Comparison of ENCODE assay signal across 26 cellular contexts in genomic region chr12:12585115-12585862, GRCh38. TPM values are rescaled to one million over a fixed set of nuclear protein-coding genes. Genes with fewer than 3 reads are reported as not detected.
DNase-seq lines count a peak whose midpoint lies in the region; ATAC-seq, FAIRE-seq and TF ChIP-seq lines count a peak whose summit lies in the region.
"Had no signal": no experiment of that assay in that cellular context is flagged by ENCODE, and none has a peak within 500 bp of the region (broad histone marks: within the 10 kb centered on the region; RNA-seq: fewer than 3 reads in every experiment).

No MANE protein-coding gene starts in this region.

- intact Hi-C loops in GM12878 (cut with micrococcal nuclease; ENCODE audit: unreplicated experiment), result no loop called here

- no peaks in the 10 kb centered on the region for H3K9me2 ChIP-seq in Karpas-422 (replicated peaks; ENCODE audit: insufficient read depth, low read length)

- POLR2A ChIA-PET in GM12878 (lab: Charles Lee), result interaction anchor here (0.6 to 2.7 kb wide), 7 partner anchors 21 to 229 kb away, joined by 4 to 12 read pairs (median 4); partner anchors contain the start of gene BORCS5

- no peak for TF ChIP-seq POLR2A in GM12878 (IDR thresholded peaks at IDR 0.05; ENCODE audit: low read depth, low read length)

- no peak for TF ChIP-seq CTCF in GM12878 (IDR thresholded peaks at IDR 0.05 in 2 of 3, conservative IDR thresholded peaks at IDR 0.05 in 1 of 3; ENCODE audit: control insufficient read depth in 2 of 3, extremely low read depth in 1 of 3, insufficient read depth in 1 of 3, low read depth in 3 of 3, low read length in 3 of 3)
- no peak for TF ChIP-seq CTCF in neutrophil (IDR thresholded peaks at IDR 0.05)
- no peak for TF ChIP-seq CTCF in HFFc6 (IDR thresholded peaks at IDR 0.05)

- H3K4me2 ChIP-seq in GM12878 (ENCODE audit: control insufficient read depth, insufficient read depth), result no peak overlapping the region
- no peak overlapping the region for H3K4me2 ChIP-seq in Karpas-422 (ENCODE audit: low read depth, low read length, poor library complexity, severe bottlenecking)
- H3K4me2 ChIP-seq: KMS-11 had no signal

- H3K79me2 ChIP-seq in GM12878 (ENCODE audit: control insufficient read depth, insufficient read depth, low read length), result no peaks in the 10 kb centered on the region
- no peaks in the 10 kb centered on the region for H3K79me2 ChIP-seq in Karpas-422 (ENCODE audit: low read length)

- TF ChIP-seq RAD21 in Ishikawa (IDR thresholded peaks at IDR 0.05; ENCODE audit: low read depth), result no peak
- TF ChIP-seq RAD21 in GM12878 (IDR thresholded peaks at IDR 0.05; ENCODE audit: insufficient read depth, low read depth, low read length), result no peak

- no peak overlapping the region for H3K4me3 Mint-ChIP-seq in HFFc6
- no peak overlapping the region for H3K4me3 Mint-ChIP-seq in activated naive CD4-positive, alpha-beta T cell treated with anti-CD3 and anti-CD28 coated beads, Interleukin-2, amount 10 ng/mL, durations not matched to agents 7 days and 5 days
- H3K4me3 Mint-ChIP-seq: CD4-positive, alpha-beta T cell; effector memory CD8-positive, alpha-beta T cell; T-helper 2 cell treated with Interferon-gamma antibody and Interleukin-4, amounts not matched to agents 5 μg/mL and 100 μg/mL, for 36 hours had no signal

- peaks cover 9% of the 10 kb centered on the region for H3K4me1 Mint-ChIP-seq in HFFc6 (ENCODE audit: low read depth)
- H3K4me1 Mint-ChIP-seq in activated naive CD4-positive, alpha-beta T cell treated with anti-CD3 and anti-CD28 coated beads, Interleukin-2, amount 10 ng/mL, durations not matched to agents 7 days and 5 days, result peaks cover 15% of the 10 kb centered on the region

- CTCF ChIA-PET in GM12878 (lab: Yijun Ruan, JAX), result interaction anchor here (0.6 to 0.9 kb wide), 3 partner anchors 21 to 71 kb away, joined by 3 to 4 read pairs (median 3); no protein-coding TSS in a partner anchor
- CTCF ChIA-PET in activated naive CD4-positive, alpha-beta T cell treated with anti-CD3 and anti-CD28 coated beads, Interleukin-2, amount 10 ng/mL, durations not matched to agents 7 days and 5 days (lab: Charles Lee), result no interaction called here

- H4K20me1 ChIP-seq in GM12878 (ENCODE audit: control insufficient read depth, insufficient read depth) (no peaks in the 10 kb centered on the region), Karpas-422 (ENCODE audit: insufficient read depth, low read depth, low read length) (no peaks in the 10 kb centered on the region)

- SMC1A ChIA-PET in GM12878 (lab: Charles Lee; ENCODE audit: uncharacterized antibody, unreplicated experiment), result interaction anchor here (0.6 to 6.0 kb wide), 9 partner anchors 9 to 111 kb away, joined by 3 to 46 read pairs (median 5); no protein-coding TSS in a partner anchor

- DNase-seq in GM12878 (ENCODE audit: low read depth, low spot score) (no peak), fibroblast of peridontal ligament (ENCODE audit: extremely low read depth) (peak; percentile 4), Karpas-422 (no peak), HFFc6 (no peak)
- DNase-seq in activated naive CD4-positive, alpha-beta T cell treated with anti-CD3 and anti-CD28 coated beads, Interleukin-2, amount 10 ng/mL, durations not matched to agents 7 days and 5 days, result no peak
- DNase-seq: CD4-positive, alpha-beta T cell; central memory CD4-positive, alpha-beta T cell; DMS53; effector memory CD8-positive, alpha-beta T cell; foreskin melanocyte; H7; left colon; NCI-H1092 treated with DMSO at 0.1 percent for 48 hours; NCI-H2081; NCI-H524 treated with DMSO at 0.1 percent for 48 hours; nucleus accumbens; right cardiac atrium; stimulated activated CD4-positive, alpha-beta T cell treated with anti-CD3 and anti-CD28 coated beads, Interleukin-2, amount 100 ng/mL, for 24 hours had no signal

- no peak overlapping the region; the same call in 1 of the 2 replicates for H3K27ac ChIP-seq in GM12878 (ENCODE audit: control insufficient read depth, insufficient read depth)
- peak overlapping the region; percentile 30 for H3K27ac ChIP-seq in neutrophil
- H3K27ac ChIP-seq in Karpas-422 (ENCODE audit: low read length), result no peak overlapping the region
- H3K27ac ChIP-seq: KMS-11, SJSA1 had no signal

- H3K9ac ChIP-seq in GM12878 (ENCODE audit: control insufficient read depth, insufficient read depth, low read length) (no peak overlapping the region), Karpas-422 (ENCODE audit: low read length) (no peak overlapping the region)
- H3K9ac ChIP-seq: KMS-11 had no signal

- no peak overlapping the region for H3K4me3 ChIP-seq in GM12878
- H3K4me3 ChIP-seq in neutrophil (ENCODE audit: low read depth in 1 of 2, low read length in 1 of 2), result no peak overlapping the region
- no peak overlapping the region for H3K4me3 ChIP-seq in Karpas-422 (ENCODE audit: low read length)
- H3K4me3 ChIP-seq: SJSA1 had no signal

- in situ Hi-C loops in GM12878 (cut with MboI), result loop anchor here (25.0 kb wide), 1 partner anchor 1023 kb away; no protein-coding TSS in a partner anchor

- H2AFZ ChIP-seq in GM12878 (ENCODE audit: control insufficient read depth, low read depth, low read length) (no peak overlapping the region), Karpas-422 (ENCODE audit: low read length) (no peak overlapping the region)

- H3K36me3 Mint-ChIP-seq in HFFc6 (ENCODE audit: low read depth), result no peaks in the 10 kb centered on the region
- H3K36me3 Mint-ChIP-seq in activated naive CD4-positive, alpha-beta T cell treated with anti-CD3 and anti-CD28 coated beads, Interleukin-2, amount 10 ng/mL, durations not matched to agents 7 days and 5 days, result no peaks in the 10 kb centered on the region

- H3K9me3 ChIP-seq in GM12878 (replicated peaks; ENCODE audit: control insufficient read depth, insufficient read depth, low read length) (no peaks in the 10 kb centered on the region; the same call in 2 of the 3 replicates), neutrophil (no peaks in the 10 kb centered on the region), Karpas-422 (ENCODE audit: low read length) (no peaks in the 10 kb centered on the region)
- H3K9me3 ChIP-seq: SJSA1 had no signal

- 72% methylated on average over 2 of the region's 2 CpGs for WGBS in GM12878 (ENCODE audit: insufficient coverage, insufficient replicate concordance, low lambda C conversion rate, missing lambda C conversion rate)

- RAD21 ChIA-PET in GM12878 (lab: Charles Lee; ENCODE audit: unreplicated experiment), result interaction anchor here (0.7 to 8.7 kb wide), 6 partner anchors 22 to 151 kb away, joined by 3 to 76 read pairs (median 4); no protein-coding TSS in a partner anchor

- no peaks in the 10 kb centered on the region for H3K9me3 Mint-ChIP-seq in HFFc6
- H3K9me3 Mint-ChIP-seq in activated naive CD4-positive, alpha-beta T cell treated with anti-CD3 and anti-CD28 coated beads, Interleukin-2, amount 10 ng/mL, durations not matched to agents 7 days and 5 days, result peaks cover 2% of the 10 kb centered on the region
- H3K9me3 Mint-ChIP-seq: CD4-positive, alpha-beta T cell; effector memory CD8-positive, alpha-beta T cell; T-helper 2 cell treated with Interferon-gamma antibody and Interleukin-4, amounts not matched to agents 5 μg/mL and 100 μg/mL, for 36 hours had no signal

- H3K27me3 Mint-ChIP-seq in HFFc6 (ENCODE audit: insufficient read depth), result peaks cover 9% of the 10 kb centered on the region
- H3K27me3 Mint-ChIP-seq in activated naive CD4-positive, alpha-beta T cell treated with anti-CD3 and anti-CD28 coated beads, Interleukin-2, amount 10 ng/mL, durations not matched to agents 7 days and 5 days, result peaks cover 12% of the 10 kb centered on the region
- H3K27me3 Mint-ChIP-seq: CD4-positive, alpha-beta T cell had no signal

- H3K36me3 ChIP-seq in GM12878 (ENCODE audit: control insufficient read depth in 2 of 2, insufficient read depth in 2 of 2, low read length in 1 of 2), result no peaks in the 10 kb centered on the region
- H3K36me3 ChIP-seq in neutrophil, result no peaks in the 10 kb centered on the region
- H3K36me3 ChIP-seq in Karpas-422 (ENCODE audit: insufficient read depth, low read length), result no peaks in the 10 kb centered on the region
- H3K36me3 ChIP-seq: SJSA1 had no signal

- no TSS peak for BruUV-seq in GM12878 (replicated peaks; lab: Mats Ljungman, UMichigan)

- H3K27me3 ChIP-seq in GM12878 (replicated peaks in 1 of 2; ENCODE audit: control insufficient read depth in 2 of 2, insufficient read depth in 2 of 2, low read length in 1 of 2), result no peaks in the 10 kb centered on the region
- H3K27me3 ChIP-seq in neutrophil, result no peaks in the 10 kb centered on the region
- no peaks in the 10 kb centered on the region for H3K27me3 ChIP-seq in Karpas-422 (ENCODE audit: low read length)
- H3K27me3 ChIP-seq: SJSA1 had no signal

- TF ChIP-seq EP300 in Ishikawa (IDR thresholded peaks at IDR 0.05; ENCODE audit: borderline replicate concordance), result no peak
- TF ChIP-seq EP300 in GM12878 (IDR thresholded peaks at IDR 0.05; ENCODE audit: borderline replicate concordance in 1 of 2, control insufficient read depth in 1 of 2, low read depth in 2 of 2, low read length in 2 of 2), result no peak

- H3K4me1 ChIP-seq in GM12878 (ENCODE audit: control insufficient read depth, insufficient read depth, low read length), result peaks cover 44% of the 10 kb centered on the region
- peaks cover 45 to 50% of the 10 kb centered on the region in 2 experiments for H3K4me1 ChIP-seq in neutrophil (ENCODE audit: control insufficient read depth in 1 of 2, insufficient read depth in 1 of 2, low read depth in 1 of 2, low read length in 1 of 2)
- peaks cover 3% of the 10 kb centered on the region; the same call in 1 of the 2 replicates for H3K4me1 ChIP-seq in Karpas-422 (ENCODE audit: low read length)
- H3K4me1 ChIP-seq: SJSA1 had no signal

- no peak overlapping the region for H3K27ac Mint-ChIP-seq in HFFc6
- no peak overlapping the region for H3K27ac Mint-ChIP-seq in activated naive CD4-positive, alpha-beta T cell treated with anti-CD3 and anti-CD28 coated beads, Interleukin-2, amount 10 ng/mL, durations not matched to agents 7 days and 5 days
- H3K27ac Mint-ChIP-seq: CD4-positive, alpha-beta T cell; effector memory CD8-positive, alpha-beta T cell; T-helper 2 cell treated with Interferon-gamma antibody and Interleukin-4, amounts not matched to agents 5 μg/mL and 100 μg/mL, for 36 hours had no signal

- ATAC-seq in GM12878 (no peak), HG02973 (IDR thresholded peaks at IDR 0.05; ENCODE audit: unreplicated experiment) (no peak)
- ATAC-seq: activated CD4-positive, CD25-positive, alpha-beta regulatory T cell treated with anti-CD3 and anti-CD28 coated beads, Interleukin-2, amount 50 U/mL, for 24 hours; effector memory CD8-positive, alpha-beta T cell; left colon had no signal

- FAIRE-seq in GM12878 (lab: Jason Lieb, UNC), result no peak
- FAIRE-seq: urothelium cell line had no signal

RNA-seq across cellular contexts. Expression of gene DUSP16, which starts 22.6 kb away (rescaled TPM):
- total RNA-seq in GM12878 (2013; cell fraction: nucleolus; rRNA removed), result 142 and 202 TPM in 2 replicates
- total RNA-seq in GM12878 (2014; rRNA removed), result 25.1 and 27.3 TPM in 2 replicates
- total RNA-seq in GM12878 (2014; rRNA removed; fragmentation: Illumina TruSeq; extraction: Trizol), result 33.0 and 33.9 TPM in 2 replicates
- 41.6 and 44.2 TPM in 2 replicates for total RNA-seq in GM12878 (2021)
- 17.2 TPM for polyA plus RNA-seq in GM12878 (2011; ENCODE audit: low read depth)
- 75.3 and 85.8 TPM in 2 replicates for polyA plus RNA-seq in GM12878 (2011; rRNA removed)
- 42.0 and 85.2 TPM in 2 replicates for polyA plus RNA-seq in GM12878 (2011; cell fraction: cytosol; rRNA removed)
- polyA plus RNA-seq in GM12878 (2011; cell fraction: nucleus; rRNA removed), result 28.8 and 32.3 TPM in 2 replicates
- polyA plus RNA-seq in GM12878 (2012), result 21.7 and 33.5 TPM in 2 replicates
- 36.0 and 39.4 TPM in 2 replicates for polyA plus RNA-seq in GM12878 (2014; fragmentation: Illumina TruSeq; extraction: Trizol)
- 1 to 10 TPM; 3.9 to 5.0 TPM for polyA plus RNA-seq in GM12878 (2014; fragmentation: Nextera tagmentation; extraction: Ambion mirVana)
- 24.4 and 28.5 TPM in 2 replicates for polyA plus RNA-seq in GM12878 (2014; rRNA removed)
- 1 to 10 TPM; 8.5 to 9.7 TPM for polyA plus RNA-seq in GM12878 (2016; fragmentation: Nextera tagmentation; extraction: Ambion mirVana)
- 89.2 and 103 TPM in 2 replicates for polyA minus RNA-seq in GM12878 (2011; rRNA and poly(A)+ RNA removed)
- polyA minus RNA-seq in GM12878 (2011; cell fraction: cytosol; rRNA and poly(A)+ RNA removed), result 32.7 and 33.5 TPM in 2 replicates
- 24.2 and 25.1 TPM in 2 replicates for polyA minus RNA-seq in GM12878 (2011; cell fraction: nucleus; rRNA and poly(A)+ RNA removed)
- total RNA-seq in Karpas-422 (2014; rRNA removed; shearing (Covaris generic); ENCODE audit: low replicate concordance), result 0.25 and 1.8 TPM in 2 replicates
- total RNA-seq in HFFc6 (2021; fragmentation: NEBNext Ultra II Directional; extraction: Animal tissue kit (Norgen Biotek cat#: 25700)), result 1 to 10 TPM; 5.9 to 8.9 (median 7.4) TPM

RNA-seq across cellular contexts. Expression of gene CREBL2, which starts 26.4 kb away (rescaled TPM):
- total RNA-seq in GM12878 (2013; cell fraction: nucleolus; rRNA removed), result 17.2 and 18.1 TPM in 2 replicates
- total RNA-seq in GM12878 (2014; rRNA removed) (17.7 and 23.0 TPM in 2 replicates), GM12878 (2014; rRNA removed; fragmentation: Illumina TruSeq; extraction: Trizol) (13.9 and 14.2 TPM in 2 replicates), GM12878 (2021) (11.4 and 11.9 TPM in 2 replicates)
- 5.5 TPM for polyA plus RNA-seq in GM12878 (2011; ENCODE audit: low read depth)
- polyA plus RNA-seq in GM12878 (2011; rRNA removed) (19.1 and 28.4 TPM in 2 replicates), GM12878 (2014; fragmentation: Illumina TruSeq; extraction: Trizol) (13.1 and 15.5 TPM in 2 replicates), GM12878 (2014; fragmentation: Nextera tagmentation; extraction: Ambion mirVana) (1 to 10 TPM; 4.6 to 5.2 TPM), GM12878 (2014; rRNA removed) (10.1 and 10.7 TPM in 2 replicates), GM12878 (2016; fragmentation: Nextera tagmentation; extraction: Ambion mirVana) (10 to 100 TPM; 14.9 to 15.6 TPM)
- 10.0 and 11.6 TPM in 2 replicates for polyA plus RNA-seq in GM12878 (2011; cell fraction: cytosol; rRNA removed)
- polyA plus RNA-seq in GM12878 (2011; cell fraction: nucleus; rRNA removed), result 5.3 and 6.3 TPM in 2 replicates
- polyA plus RNA-seq in GM12878 (2012), result 7.0 and 11.6 TPM in 2 replicates
- polyA minus RNA-seq in GM12878 (2011; rRNA and poly(A)+ RNA removed), result 14.8 and 17.3 TPM in 2 replicates
- polyA minus RNA-seq in GM12878 (2011; cell fraction: cytosol; rRNA and poly(A)+ RNA removed), result 4.9 and 6.1 TPM in 2 replicates
- 6.2 and 9.1 TPM in 2 replicates for polyA minus RNA-seq in GM12878 (2011; cell fraction: nucleus; rRNA and poly(A)+ RNA removed)
- total RNA-seq in Karpas-422 (2014; rRNA removed; shearing (Covaris generic); ENCODE audit: low replicate concordance), result 14.1 and 19.3 TPM in 2 replicates
- total RNA-seq in HFFc6 (2021; fragmentation: NEBNext Ultra II Directional; extraction: Animal tissue kit (Norgen Biotek cat#: 25700)), result 10 to 100 TPM; 20.9 to 25.7 (median 23.2) TPM
